Comparison of ENCODE assay signal across 1 cellular context in genomic region chr4:30776451-30776850, GRCh38.
TF ChIP-seq lines count a peak whose summit lies in the region.

No MANE protein-coding gene starts in this region.

TF ChIP-seq in HCT116, 20 proteins besides CTCF, POLR2A, EP300 and RAD21 (continued from another document):
- TF ChIP-seq MAX (IDR thresholded peaks at IDR 0.05): no peak; the same call in 1 of the 2 replicates
- TF ChIP-seq ZFX (IDR thresholded peaks at IDR 0.05): no peak
- TF ChIP-seq ZNF274 (IDR thresholded peaks at IDR 0.05; ENCODE audit: low read depth, low read length): no peak
- no peak for TF ChIP-seq CBX3 (IDR thresholded peaks at IDR 0.05; ENCODE audit: low read depth)
